8 cellular contexts compared by ENCODE assay signal in the genomic region with DNA sequence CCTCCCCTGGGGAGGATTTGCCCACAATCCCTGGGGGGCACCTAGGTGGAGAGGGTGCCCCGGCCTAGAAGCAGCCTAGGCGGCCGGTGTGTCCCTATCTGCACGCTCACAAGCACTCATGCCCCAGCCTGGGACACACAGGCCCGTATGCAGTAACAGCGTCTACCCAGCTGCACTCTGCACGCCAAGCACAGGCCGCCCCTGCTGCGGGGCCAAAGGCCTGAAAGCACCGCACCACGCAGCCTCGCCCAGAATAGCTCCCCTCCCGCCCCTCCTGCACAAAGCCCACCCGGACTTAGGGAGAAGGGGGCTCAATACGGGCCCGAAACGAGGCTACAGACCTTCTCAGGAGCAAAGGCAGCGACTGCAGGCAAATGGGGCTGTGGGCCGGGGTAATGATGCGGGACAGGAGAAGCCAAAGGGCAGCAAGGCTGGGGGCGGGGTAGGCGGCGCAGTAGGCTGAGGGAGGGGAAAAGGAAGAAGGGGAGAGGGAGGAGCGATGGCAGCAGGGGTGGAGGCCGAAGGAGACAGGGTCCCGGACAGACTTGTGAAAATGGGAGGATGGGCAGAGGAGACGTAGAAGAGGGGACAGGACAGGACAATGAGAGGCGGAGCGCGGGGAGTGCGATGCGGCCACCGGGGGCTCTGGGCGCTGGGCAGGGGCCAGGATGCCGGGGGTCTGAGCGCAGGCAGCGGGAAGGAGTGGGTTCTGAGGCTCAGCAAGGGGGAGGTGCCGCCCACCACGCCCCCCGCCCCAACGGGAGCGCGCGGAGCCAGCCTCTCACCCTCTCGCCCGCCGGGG. TPM values are rescaled to one million over a fixed set of nuclear protein-coding genes. Genes with fewer than 3 reads are reported as not detected.
DNase-seq lines count a peak whose midpoint lies in the region; FAIRE-seq and TF ChIP-seq lines count a peak whose summit lies in the region.

No MANE protein-coding gene starts in this region.

- H3K36me3 Mint-ChIP-seq in astrocyte (ENCODE audit: low read depth, unreplicated experiment) (peaks cover 1% of the 10 kb centered on the region), immature natural killer cell (no peaks in the 10 kb centered on the region)

- H3K9ac ChIP-seq in astrocyte (ENCODE audit: low read length), result peak overlapping the region; percentile 20

- H2AFZ ChIP-seq in astrocyte (ENCODE audit: low read depth, low read length), result peak overlapping the region; percentile 58

- H3K9me3 Mint-ChIP-seq in astrocyte (ENCODE audit: unreplicated experiment), result no peaks in the 10 kb centered on the region
- H3K9me3 Mint-ChIP-seq in immature natural killer cell, result no peaks in the 10 kb centered on the region

- DNase-seq in astrocyte (ENCODE audit: low read depth) (no peak), iPS-NIHi11 (ENCODE audit: low spot score) (peak; percentile 79), immature natural killer cell (no peak), pons (ENCODE audit: low spot score) (no peak), DMS 273 treated with DMSO at 0.1 percent for 48 hours (lab: John Stamatoyannopoulos, UW) (no peak), SK-N-DZ (ENCODE audit: low spot score) (no peak)

- H3K9me3 ChIP-seq in HEK293 (ENCODE audit: control insufficient read depth, insufficient read depth, low read depth, low read length) (no peaks in the 10 kb centered on the region), astrocyte (ENCODE audit: insufficient read depth, low read depth, low read length) (no peaks in the 10 kb centered on the region)

- POLR2A ChIA-PET in HEK293 (lab: Yijun Ruan, JAX), result no interaction called here

- H3K27me3 Mint-ChIP-seq in astrocyte (ENCODE audit: low read depth, unreplicated experiment) (no peaks in the 10 kb centered on the region), immature natural killer cell (ENCODE audit: low read depth in 3 of 3) (peaks cover 2 to 6% (median 6%) of the 10 kb centered on the region in 3 donors)

- H3K4me3 ChIP-seq in HEK293 (ENCODE audit: low read depth, low read length), result peak overlapping the region; percentile 19
- peak overlapping the region; percentile 31 for H3K4me3 ChIP-seq in astrocyte (ENCODE audit: insufficient read depth, low read depth, low read length)
- H3K4me3 ChIP-seq in skin epidermis, result peak overlapping the region; percentile 16 to 57 (median 36)

- H3K4me1 ChIP-seq in HEK293 (ENCODE audit: control insufficient read depth, insufficient read depth, low read length), result no peaks in the 10 kb centered on the region
- no peaks in the 10 kb centered on the region for H3K4me1 ChIP-seq in astrocyte (ENCODE audit: insufficient read depth, low read length)

- no peaks in the 10 kb centered on the region for H3K4me1 Mint-ChIP-seq in astrocyte (ENCODE audit: low read depth, unreplicated experiment)
- H3K4me1 Mint-ChIP-seq in immature natural killer cell, result peaks cover 0 to 2% of the 10 kb centered on the region in 2 donors

- CTCF ChIA-PET in HEK293 (lab: Yijun Ruan, JAX), result interaction anchor here (1.1 kb wide), 1 partner anchor 10 kb away, joined by 5 read pairs; no protein-coding TSS in a partner anchor

- TF ChIP-seq CTCF in HEK293 (tag by site-specific recombination; IDR thresholded peaks at IDR 0.05) (no peak), astrocyte (IDR thresholded peaks at IDR 0.05; ENCODE audit: insufficient read depth, low read depth, low read length) (no peak)

- H3K4me3 Mint-ChIP-seq in astrocyte (ENCODE audit: unreplicated experiment), result peak overlapping the region; percentile 81
- H3K4me3 Mint-ChIP-seq in immature natural killer cell, result peak overlapping the region in 1 of 5 donors; percentile 3

- FAIRE-seq in astrocyte (lab: Jason Lieb, UNC), result no peak

- H3K27ac Mint-ChIP-seq in astrocyte (ENCODE audit: unreplicated experiment) (no peak overlapping the region), immature natural killer cell (no peak overlapping the region)

- no peaks in the 10 kb centered on the region for H4K20me1 ChIP-seq in astrocyte (ENCODE audit: insufficient read depth, low read length)

- H3K27ac ChIP-seq in HEK293 (ENCODE audit: extremely low read depth, low read depth, low read length) (no peak overlapping the region; the same call in 1 of the 2 replicates), astrocyte (ENCODE audit: low read depth, low read length) (no peak overlapping the region), skin epidermis (peak overlapping the region in 13 of 21 experiments; percentile 0 to 81 (median 51))

- no peaks in the 10 kb centered on the region for H3K79me2 ChIP-seq in astrocyte (ENCODE audit: insufficient read depth, low read length)

- peak overlapping the region; percentile 80 for H3K4me2 ChIP-seq in astrocyte (ENCODE audit: low read length)

- H3K36me3 ChIP-seq in HEK293 (ENCODE audit: control insufficient read depth in 2 of 2, insufficient read depth in 1 of 2, low read length in 2 of 2), result no peaks in the 10 kb centered on the region
- H3K36me3 ChIP-seq in astrocyte (ENCODE audit: insufficient read depth, low read length), result no peaks in the 10 kb centered on the region

- peaks cover 55% of the 10 kb centered on the region for H3K27me3 ChIP-seq in astrocyte (ENCODE audit: insufficient read depth, low read length)

TF ChIP-seq in HEK293, 187 proteins besides CTCF, POLR2A, EP300 and RAD21:
- TF ChIP-seq KLF1 (tag by site-specific recombination; IDR thresholded peaks at IDR 0.05), result 0 out of 2 replicates have a peak, but pooled peaks have one; percentile 8
- peak; percentile 72; the same call in 1 of the 2 replicates for TF ChIP-seq EGR2 (tag by site-specific recombination; IDR thresholded peaks at IDR 0.05; ENCODE audit: low read depth)
- TF ChIP-seq GLI4 (tag by site-specific recombination; IDR thresholded peaks at IDR 0.05), result peak; percentile 25; the same call in 1 of the 2 replicates
- TF ChIP-seq ZNF521 (tag by site-specific recombination; IDR thresholded peaks at IDR 0.05), result no peak
- peak; percentile 60 for TF ChIP-seq ZFHX2 (tag by site-specific recombination; conservative IDR thresholded peaks at IDR 0.05)

RNA-seq across cellular contexts. Expression of a gene that starts 0.5 kb away (rescaled TPM):
- 2.2 and 3.0 TPM in 2 replicates for total RNA-seq in astrocyte
- not detected for polyA plus RNA-seq in immature natural killer cell
- polyA plus RNA-seq in SK-N-DZ (2014; cell fraction: cytosol; rRNA removed), result not detected in 2 replicates
- not detected in 2 replicates for polyA plus RNA-seq in SK-N-DZ (2014; cell fraction: nucleus; rRNA removed)

RNA-seq across cellular contexts. Expression of a gene that starts 23.0 kb away (rescaled TPM):
- 1.2 and 1.4 TPM in 2 replicates for total RNA-seq in astrocyte
- polyA plus RNA-seq in immature natural killer cell, result under 1 TPM in 2 of 3 donors, not detected in 1; 0.06 to 0.07 TPM
- polyA plus RNA-seq in SK-N-DZ (2014; cell fraction: cytosol; rRNA removed), result not detected in 2 replicates
- 0.02 TPM in 2 replicates for polyA plus RNA-seq in SK-N-DZ (2014; cell fraction: nucleus; rRNA removed)

Comparison
In these comparisons a context has a peak if more than half of its experiments do, and no peak if none do; other contexts are left out.
1. H3K27ac ChIP-seq: peak in skin epidermis (13 of 21); none in HEK293 (single experiment) and astrocyte (single experiment).
2. Peak in every context shown above with its lines, with median percentiles within 50 percentile points of each other: H3K4me3 ChIP-seq.